Comparison of ENCODE assay signal across 25 cellular contexts in genomic region chr16:57036315-57036714, GRCh38. TPM values are rescaled to one million over a fixed set of nuclear protein-coding genes. Genes with fewer than 3 reads are reported as not detected.
DNase-seq lines count a peak whose midpoint lies in the region; ATAC-seq and TF ChIP-seq lines count a peak whose summit lies in the region.
"Had no signal": no experiment of that assay in that cellular context is flagged by ENCODE, and none has a peak within 500 bp of the region (broad histone marks: within the 10 kb centered on the region; RNA-seq: fewer than 3 reads in every experiment).

No MANE protein-coding gene starts in this region.

- no peak overlapping the region for H3K4me2 ChIP-seq in Karpas-422 (ENCODE audit: low read depth, low read length, poor library complexity, severe bottlenecking)
- H3K4me2 ChIP-seq: A549 had no signal

- ATAC-seq in activated naive CD8-positive, alpha-beta T cell treated with anti-CD3 and anti-CD28 coated beads, Interleukin-2, amount 10 ng/mL, durations not matched to agents 7 days and 5 days (ENCODE audit: low read depth) = no peak
- ATAC-seq in stimulated activated effector memory CD8-positive, alpha-beta T cell treated with anti-CD3 and anti-CD28 coated beads, Interleukin-12 subunit alpha, Interleukin-12 subunit beta, amount 100 ng/mL, for 72 hours = no peak
- no peak for ATAC-seq in GM21526 (IDR thresholded peaks at IDR 0.05; ENCODE audit: low FRiP score, unreplicated experiment)
- ATAC-seq: A549, right lobe of liver had no signal

- TF ChIP-seq CTCF in nephron progenitor cell (IDR thresholded peaks at IDR 0.05) = no peak

- H3K4me3 ChIP-seq in Karpas-422 (ENCODE audit: low read length) = no peak overlapping the region
- H3K4me3 ChIP-seq: A549, breast epithelium, right lobe of liver had no signal

- H3K79me2 ChIP-seq in Karpas-422 (ENCODE audit: low read length) = no peaks in the 10 kb centered on the region
- H3K79me2 ChIP-seq: parathyroid adenoma had no signal

- H3K4me1 Mint-ChIP-seq in activated CD4-positive, alpha-beta T cell treated with anti-CD3 and anti-CD28 coated beads, Interleukin-2, amount 10 ng/mL, durations not matched to agents 7 days and 5 days = peaks cover 87% of the 10 kb centered on the region
- peaks cover 73% of the 10 kb centered on the region for H3K4me1 Mint-ChIP-seq in activated naive CD8-positive, alpha-beta T cell treated with anti-CD3 and anti-CD28 coated beads, Interleukin-2, amount 10 ng/mL, durations not matched to agents 7 days and 5 days
- H3K4me1 Mint-ChIP-seq in stimulated activated effector memory CD8-positive, alpha-beta T cell treated with anti-CD3 and anti-CD28 coated beads, Interleukin-12 subunit alpha, Interleukin-12 subunit beta, amount 100 ng/mL, for 72 hours = peaks cover 86% of the 10 kb centered on the region
- peaks cover 11% of the 10 kb centered on the region for H3K4me1 Mint-ChIP-seq in nephron progenitor cell

- CTCF ChIA-PET in activated CD4-positive, alpha-beta T cell treated with anti-CD3 and anti-CD28 coated beads, Interleukin-2, amount 10 ng/mL, durations not matched to agents 7 days and 5 days (lab: Charles Lee) = interaction anchor here (1.0 kb wide), 1 partner anchor 16 kb away, joined by 4 read pairs; no protein-coding TSS in a partner anchor

- peak overlapping the region; percentile 97 for H3K27ac Mint-ChIP-seq in activated CD4-positive, alpha-beta T cell treated with anti-CD3 and anti-CD28 coated beads, Interleukin-2, amount 10 ng/mL, durations not matched to agents 7 days and 5 days
- H3K27ac Mint-ChIP-seq in activated naive CD8-positive, alpha-beta T cell treated with anti-CD3 and anti-CD28 coated beads, Interleukin-2, amount 10 ng/mL, durations not matched to agents 7 days and 5 days = peak overlapping the region; percentile 81
- H3K27ac Mint-ChIP-seq in stimulated activated effector memory CD8-positive, alpha-beta T cell treated with anti-CD3 and anti-CD28 coated beads, Interleukin-12 subunit alpha, Interleukin-12 subunit beta, amount 100 ng/mL, for 72 hours = peak overlapping the region; percentile 97
- no peak overlapping the region for H3K27ac Mint-ChIP-seq in nephron progenitor cell

- POLR2A ChIA-PET in activated CD4-positive, alpha-beta T cell treated with anti-CD3 and anti-CD28 coated beads, Interleukin-2, amount 10 ng/mL, durations not matched to agents 7 days and 5 days (lab: Charles Lee) = no interaction called here
- POLR2A ChIA-PET in activated naive CD8-positive, alpha-beta T cell treated with anti-CD3 and anti-CD28 coated beads, Interleukin-2, amount 10 ng/mL, durations not matched to agents 7 days and 5 days (lab: Charles Lee) = interaction anchor here (1.2 to 6.3 kb wide), 4 partner anchors 8 to 47 kb away, joined by 3 to 39 read pairs (median 4); partner anchors contain the start of gene NLRC5

- H3K9me2 ChIP-seq in Karpas-422 (replicated peaks; ENCODE audit: insufficient read depth, low read length) = no peaks in the 10 kb centered on the region

- no peaks in the 10 kb centered on the region; the same call in 1 of the 2 replicates for H3K36me3 ChIP-seq in Karpas-422 (ENCODE audit: insufficient read depth, low read length)
- H3K36me3 ChIP-seq: breast epithelium, right lobe of liver had no signal

- no peaks in the 10 kb centered on the region for H3K27me3 Mint-ChIP-seq in activated CD4-positive, alpha-beta T cell treated with anti-CD3 and anti-CD28 coated beads, Interleukin-2, amount 10 ng/mL, durations not matched to agents 7 days and 5 days
- no peaks in the 10 kb centered on the region for H3K27me3 Mint-ChIP-seq in activated naive CD8-positive, alpha-beta T cell treated with anti-CD3 and anti-CD28 coated beads, Interleukin-2, amount 10 ng/mL, durations not matched to agents 7 days and 5 days
- H3K27me3 Mint-ChIP-seq in nephron progenitor cell (ENCODE audit: low read depth, poor library complexity) = peaks cover 25% of the 10 kb centered on the region

- no peaks in the 10 kb centered on the region for H3K27me3 ChIP-seq in Karpas-422 (ENCODE audit: low read length)
- H3K27me3 ChIP-seq: breast epithelium, right lobe of liver had no signal

- peak overlapping the region; percentile 99 for H3K27ac ChIP-seq in Karpas-422 (ENCODE audit: low read length)
- H3K27ac ChIP-seq: A549, breast epithelium, epithelial cell of prostate, parathyroid adenoma, right lobe of liver had no signal

- H3K4me3 Mint-ChIP-seq in activated CD4-positive, alpha-beta T cell treated with anti-CD3 and anti-CD28 coated beads, Interleukin-2, amount 10 ng/mL, durations not matched to agents 7 days and 5 days = no peak overlapping the region
- peak overlapping the region; percentile 4 for H3K4me3 Mint-ChIP-seq in activated naive CD8-positive, alpha-beta T cell treated with anti-CD3 and anti-CD28 coated beads, Interleukin-2, amount 10 ng/mL, durations not matched to agents 7 days and 5 days
- no peak overlapping the region for H3K4me3 Mint-ChIP-seq in stimulated activated effector memory CD8-positive, alpha-beta T cell treated with anti-CD3 and anti-CD28 coated beads, Interleukin-12 subunit alpha, Interleukin-12 subunit beta, amount 100 ng/mL, for 72 hours
- no peak overlapping the region for H3K4me3 Mint-ChIP-seq in nephron progenitor cell

- H3K4me1 ChIP-seq in Karpas-422 (ENCODE audit: low read length) = peaks cover 80% of the 10 kb centered on the region
- H3K4me1 ChIP-seq: A549, breast epithelium, parathyroid adenoma, right lobe of liver had no signal

- H2AFZ ChIP-seq in Karpas-422 (ENCODE audit: low read length) = no peak overlapping the region
- H2AFZ ChIP-seq: parathyroid adenoma had no signal

- DNase-seq in activated CD4-positive, alpha-beta T cell treated with anti-CD3 and anti-CD28 coated beads, Interleukin-2, amount 10 ng/mL, durations not matched to agents 7 days and 5 days = no peak
- no peak for DNase-seq in activated CD4-positive, alpha-beta T cell treated with anti-CD3 and anti-CD28 coated beads, Interleukin-2, amount 50 U/mL, for 1 hour
- DNase-seq in Karpas-422 (no peak), nephron progenitor cell (no peak), CD1c-positive myeloid dendritic cell (ENCODE audit: extremely low spot score) (no peak)
- no peak for DNase-seq in activated naive CD8-positive, alpha-beta T cell treated with anti-CD3 and anti-CD28 coated beads, Interleukin-2, amount 10 ng/mL, durations not matched to agents 7 days and 5 days
- no peak for DNase-seq in stimulated activated effector memory CD8-positive, alpha-beta T cell treated with anti-CD3 and anti-CD28 coated beads, Interleukin-12 subunit alpha, Interleukin-12 subunit beta, amount 100 ng/mL, for 72 hours (ENCODE audit: low spot score in 2 of 2)
- DNase-seq: activated CD8-positive, alpha-beta memory T cell treated with anti-CD3 and anti-CD28 coated beads, Interleukin-2, amount 50 U/mL, for 4 hours; dermis blood vessel endothelial cell; DMS79; foreskin fibroblast; HCEC 1CT; mammary epithelial cell; MM.1S; NCI-H146; NCI-H2171 treated with DMSO at 0.1 percent for 48 hours; OCI-M1; right lobe of liver; SHP77; stimulated activated naive CD4-positive, alpha-beta T cell treated with Interleukin-2 at 50 U/mL for 16 hours had no signal

- H3K9me3 ChIP-seq in Karpas-422 (ENCODE audit: low read length) = no peaks in the 10 kb centered on the region
- H3K9me3 ChIP-seq: breast epithelium, right lobe of liver had no signal

- H3K9me3 Mint-ChIP-seq in activated CD4-positive, alpha-beta T cell treated with anti-CD3 and anti-CD28 coated beads, Interleukin-2, amount 10 ng/mL, durations not matched to agents 7 days and 5 days = peaks cover 4% of the 10 kb centered on the region
- no peaks in the 10 kb centered on the region for H3K9me3 Mint-ChIP-seq in activated naive CD8-positive, alpha-beta T cell treated with anti-CD3 and anti-CD28 coated beads, Interleukin-2, amount 10 ng/mL, durations not matched to agents 7 days and 5 days
- H3K9me3 Mint-ChIP-seq in stimulated activated effector memory CD8-positive, alpha-beta T cell treated with anti-CD3 and anti-CD28 coated beads, Interleukin-12 subunit alpha, Interleukin-12 subunit beta, amount 100 ng/mL, for 72 hours = no peaks in the 10 kb centered on the region
- peaks cover 10% of the 10 kb centered on the region for H3K9me3 Mint-ChIP-seq in nephron progenitor cell

- H4K20me1 ChIP-seq in Karpas-422 (ENCODE audit: insufficient read depth, low read depth, low read length) = no peaks in the 10 kb centered on the region

- H3K9ac ChIP-seq in Karpas-422 (ENCODE audit: low read length) = no peak overlapping the region
- H3K9ac ChIP-seq: parathyroid adenoma had no signal

- peaks cover 86% of the 10 kb centered on the region for H3K36me3 Mint-ChIP-seq in activated CD4-positive, alpha-beta T cell treated with anti-CD3 and anti-CD28 coated beads, Interleukin-2, amount 10 ng/mL, durations not matched to agents 7 days and 5 days (ENCODE audit: low read depth)
- peaks cover 59% of the 10 kb centered on the region for H3K36me3 Mint-ChIP-seq in activated naive CD8-positive, alpha-beta T cell treated with anti-CD3 and anti-CD28 coated beads, Interleukin-2, amount 10 ng/mL, durations not matched to agents 7 days and 5 days
- H3K36me3 Mint-ChIP-seq in stimulated activated effector memory CD8-positive, alpha-beta T cell treated with anti-CD3 and anti-CD28 coated beads, Interleukin-12 subunit alpha, Interleukin-12 subunit beta, amount 100 ng/mL, for 72 hours = peaks cover 85% of the 10 kb centered on the region
- no peaks in the 10 kb centered on the region for H3K36me3 Mint-ChIP-seq in nephron progenitor cell (ENCODE audit: low read depth)

RNA-seq across cellular contexts. Expression of gene NLRC5, which starts 47.0 kb away (rescaled TPM):
- 100 to 1,000 TPM; 428 to 468 TPM for total RNA-seq in activated CD4-positive, alpha-beta T cell treated with anti-CD3 and anti-CD28 coated beads, Interleukin-2, amount 10 ng/mL, durations not matched to agents 7 days and 5 days
- total RNA-seq in Karpas-422 (2014; rRNA removed; shearing (Covaris generic); ENCODE audit: low replicate concordance) = 103 and 116 TPM in 2 replicates
- 100 to 1,000 TPM; 401 to 414 TPM for total RNA-seq in activated naive CD8-positive, alpha-beta T cell treated with anti-CD3 and anti-CD28 coated beads, Interleukin-2, amount 10 ng/mL, durations not matched to agents 7 days and 5 days

RNA-seq across cellular contexts. Expression of gene CPNE2, which starts 56.1 kb away (rescaled TPM):
- total RNA-seq in activated CD4-positive, alpha-beta T cell treated with anti-CD3 and anti-CD28 coated beads, Interleukin-2, amount 10 ng/mL, durations not matched to agents 7 days and 5 days = 1 to 10 TPM; 3.1 to 3.6 TPM
- 4.6 and 5.1 TPM in 2 replicates for total RNA-seq in Karpas-422 (2014; rRNA removed; shearing (Covaris generic); ENCODE audit: low replicate concordance)
- total RNA-seq in activated naive CD8-positive, alpha-beta T cell treated with anti-CD3 and anti-CD28 coated beads, Interleukin-2, amount 10 ng/mL, durations not matched to agents 7 days and 5 days = 10 to 100 TPM; 11.0 to 11.4 TPM
